12 cellular contexts compared by ENCODE assay signal in genomic region chr12:47222592-47222959, GRCh38.
DNase-seq lines count a peak whose midpoint lies in the region; ATAC-seq lines count a peak whose summit lies in the region.
"Had no signal": no experiment of that assay in that cellular context is flagged by ENCODE, and none has a peak within 500 bp of the region (broad histone marks: within the 10 kb centered on the region; RNA-seq: fewer than 3 reads in every experiment).

No MANE protein-coding gene starts in this region.

- ATAC-seq in stimulated activated naive CD8-positive, alpha-beta T cell treated with anti-CD3 and anti-CD28 coated beads, Interleukin-15, amount 100 ng/mL, for 72 hours, result peak; percentile 3
- ATAC-seq in HG03108 (IDR thresholded peaks at IDR 0.05; ENCODE audit: unreplicated experiment), result no peak

- intact Hi-C loops in activated naive CD4-positive, alpha-beta T cell treated with anti-CD3 and anti-CD28 coated beads for 36 hours (cut with micrococcal nuclease), result loop anchor here (5.0 kb wide), 1 partner anchor 610 kb away; no protein-coding TSS in a partner anchor
- intact Hi-C loops in activated T-helper 1 cell treated with anti-CD3 and anti-CD28 coated beads, Interleukin-12 subunit alpha, Interleukin-12 subunit beta, Interleukin-2, Interleukin-4 antibody, amounts not matched to agents 30 ng/mL and 10 ng/mL and 1 ng/mL, durations not matched to agents 14 hours and 24 hours and 36 hours (cut with micrococcal nuclease), result no loop called here

- no peak for DNase-seq in activated naive CD4-positive, alpha-beta T cell treated with anti-CD3 and anti-CD28 coated beads for 36 hours
- no peak for DNase-seq in activated naive CD4-positive, alpha-beta T cell (lab: John Stamatoyannopoulos, UW)
- DNase-seq in activated T-helper 1 cell treated with anti-CD3 and anti-CD28 coated beads, Interleukin-12 subunit alpha, Interleukin-12 subunit beta, Interleukin-2, Interleukin-4 antibody, amounts not matched to agents 30 ng/mL and 10 ng/mL and 1 ng/mL, durations not matched to agents 14 hours and 24 hours and 36 hours (ENCODE audit: low spot score), result no peak
- DNase-seq in immature natural killer cell (no peak), NCI-H82 treated with DMSO at 0.1 percent for 48 hours (lab: John Stamatoyannopoulos, UW; ENCODE audit: unreplicated experiment) (no peak), EL (no peak)
- DNase-seq in stimulated activated naive CD8-positive, alpha-beta T cell treated with anti-CD3 and anti-CD28 coated beads, Interleukin-15, amount 100 ng/mL, for 72 hours, result no peak
- DNase-seq: GDM1, H7, right cardiac atrium, SK-N-SH had no signal

- H3K27me3 Mint-ChIP-seq in activated naive CD4-positive, alpha-beta T cell treated with anti-CD3 and anti-CD28 coated beads for 36 hours (ENCODE audit: low read depth), result no peaks in the 10 kb centered on the region
- no peaks in the 10 kb centered on the region for H3K27me3 Mint-ChIP-seq in activated T-helper 1 cell treated with anti-CD3 and anti-CD28 coated beads, Interleukin-12 subunit alpha, Interleukin-12 subunit beta, Interleukin-2, Interleukin-4 antibody, amounts not matched to agents 30 ng/mL and 10 ng/mL and 1 ng/mL, durations not matched to agents 14 hours and 24 hours and 36 hours (ENCODE audit: insufficient read depth)
- H3K27me3 Mint-ChIP-seq in immature natural killer cell (ENCODE audit: low read depth in 3 of 3), result peaks cover 0 to 8% (median 2%) of the 10 kb centered on the region in 3 donors
- H3K27me3 Mint-ChIP-seq in stimulated activated naive CD8-positive, alpha-beta T cell treated with anti-CD3 and anti-CD28 coated beads, Interleukin-15, amount 100 ng/mL, for 72 hours, result no peaks in the 10 kb centered on the region

- H3K27ac Mint-ChIP-seq in activated naive CD4-positive, alpha-beta T cell treated with anti-CD3 and anti-CD28 coated beads for 36 hours, result peak overlapping the region; percentile 92
- H3K27ac Mint-ChIP-seq in activated T-helper 1 cell treated with anti-CD3 and anti-CD28 coated beads, Interleukin-12 subunit alpha, Interleukin-12 subunit beta, Interleukin-2, Interleukin-4 antibody, amounts not matched to agents 30 ng/mL and 10 ng/mL and 1 ng/mL, durations not matched to agents 14 hours and 24 hours and 36 hours, result peak overlapping the region; percentile 98
- peak overlapping the region; percentile 80 to 92 (median 88) for H3K27ac Mint-ChIP-seq in immature natural killer cell
- H3K27ac Mint-ChIP-seq in stimulated activated naive CD8-positive, alpha-beta T cell treated with anti-CD3 and anti-CD28 coated beads, Interleukin-15, amount 100 ng/mL, for 72 hours, result peak overlapping the region; percentile 27 to 95

- CTCF ChIA-PET in activated naive CD4-positive, alpha-beta T cell treated with anti-CD3 and anti-CD28 coated beads for 36 hours (lab: Charles Lee), result interaction anchor here (1.1 kb wide), 1 partner anchor 851 kb away, joined by 3 read pairs; no protein-coding TSS in a partner anchor

- H3K9me3 Mint-ChIP-seq in activated naive CD4-positive, alpha-beta T cell treated with anti-CD3 and anti-CD28 coated beads for 36 hours, result no peaks in the 10 kb centered on the region
- H3K9me3 Mint-ChIP-seq in activated T-helper 1 cell treated with anti-CD3 and anti-CD28 coated beads, Interleukin-12 subunit alpha, Interleukin-12 subunit beta, Interleukin-2, Interleukin-4 antibody, amounts not matched to agents 30 ng/mL and 10 ng/mL and 1 ng/mL, durations not matched to agents 14 hours and 24 hours and 36 hours, result no peaks in the 10 kb centered on the region
- no peaks in the 10 kb centered on the region for H3K9me3 Mint-ChIP-seq in immature natural killer cell
- no peaks in the 10 kb centered on the region for H3K9me3 Mint-ChIP-seq in stimulated activated naive CD8-positive, alpha-beta T cell treated with anti-CD3 and anti-CD28 coated beads, Interleukin-15, amount 100 ng/mL, for 72 hours

- H3K4me3 Mint-ChIP-seq in activated naive CD4-positive, alpha-beta T cell treated with anti-CD3 and anti-CD28 coated beads for 36 hours, result peak overlapping the region; percentile 69
- H3K4me3 Mint-ChIP-seq in activated T-helper 1 cell treated with anti-CD3 and anti-CD28 coated beads, Interleukin-12 subunit alpha, Interleukin-12 subunit beta, Interleukin-2, Interleukin-4 antibody, amounts not matched to agents 30 ng/mL and 10 ng/mL and 1 ng/mL, durations not matched to agents 14 hours and 24 hours and 36 hours, result peak overlapping the region; percentile 84
- peak overlapping the region in 4 of 5 donors; percentile 59 to 75 (median 69) for H3K4me3 Mint-ChIP-seq in immature natural killer cell
- peak overlapping the region; percentile 71 to 92 for H3K4me3 Mint-ChIP-seq in stimulated activated naive CD8-positive, alpha-beta T cell treated with anti-CD3 and anti-CD28 coated beads, Interleukin-15, amount 100 ng/mL, for 72 hours

- H3K36me3 Mint-ChIP-seq in activated naive CD4-positive, alpha-beta T cell treated with anti-CD3 and anti-CD28 coated beads for 36 hours (ENCODE audit: low read depth), result peaks cover 81% of the 10 kb centered on the region
- H3K36me3 Mint-ChIP-seq in activated T-helper 1 cell treated with anti-CD3 and anti-CD28 coated beads, Interleukin-12 subunit alpha, Interleukin-12 subunit beta, Interleukin-2, Interleukin-4 antibody, amounts not matched to agents 30 ng/mL and 10 ng/mL and 1 ng/mL, durations not matched to agents 14 hours and 24 hours and 36 hours (ENCODE audit: low read depth), result peaks cover 53% of the 10 kb centered on the region
- peaks cover 22 to 27% (median 27%) of the 10 kb centered on the region in 3 donors for H3K36me3 Mint-ChIP-seq in immature natural killer cell

- peaks cover 63% of the 10 kb centered on the region for H3K4me1 Mint-ChIP-seq in activated naive CD4-positive, alpha-beta T cell treated with anti-CD3 and anti-CD28 coated beads for 36 hours (ENCODE audit: low read depth)
- peaks cover 63% of the 10 kb centered on the region for H3K4me1 Mint-ChIP-seq in activated T-helper 1 cell treated with anti-CD3 and anti-CD28 coated beads, Interleukin-12 subunit alpha, Interleukin-12 subunit beta, Interleukin-2, Interleukin-4 antibody, amounts not matched to agents 30 ng/mL and 10 ng/mL and 1 ng/mL, durations not matched to agents 14 hours and 24 hours and 36 hours (ENCODE audit: low read depth)
- peaks cover 71 to 93% of the 10 kb centered on the region in 2 donors for H3K4me1 Mint-ChIP-seq in immature natural killer cell
- peaks cover 59% of the 10 kb centered on the region for H3K4me1 Mint-ChIP-seq in stimulated activated naive CD8-positive, alpha-beta T cell treated with anti-CD3 and anti-CD28 coated beads, Interleukin-15, amount 100 ng/mL, for 72 hours
